Comparison of ENCODE assay signal across 12 cellular contexts in the genomic region with DNA sequence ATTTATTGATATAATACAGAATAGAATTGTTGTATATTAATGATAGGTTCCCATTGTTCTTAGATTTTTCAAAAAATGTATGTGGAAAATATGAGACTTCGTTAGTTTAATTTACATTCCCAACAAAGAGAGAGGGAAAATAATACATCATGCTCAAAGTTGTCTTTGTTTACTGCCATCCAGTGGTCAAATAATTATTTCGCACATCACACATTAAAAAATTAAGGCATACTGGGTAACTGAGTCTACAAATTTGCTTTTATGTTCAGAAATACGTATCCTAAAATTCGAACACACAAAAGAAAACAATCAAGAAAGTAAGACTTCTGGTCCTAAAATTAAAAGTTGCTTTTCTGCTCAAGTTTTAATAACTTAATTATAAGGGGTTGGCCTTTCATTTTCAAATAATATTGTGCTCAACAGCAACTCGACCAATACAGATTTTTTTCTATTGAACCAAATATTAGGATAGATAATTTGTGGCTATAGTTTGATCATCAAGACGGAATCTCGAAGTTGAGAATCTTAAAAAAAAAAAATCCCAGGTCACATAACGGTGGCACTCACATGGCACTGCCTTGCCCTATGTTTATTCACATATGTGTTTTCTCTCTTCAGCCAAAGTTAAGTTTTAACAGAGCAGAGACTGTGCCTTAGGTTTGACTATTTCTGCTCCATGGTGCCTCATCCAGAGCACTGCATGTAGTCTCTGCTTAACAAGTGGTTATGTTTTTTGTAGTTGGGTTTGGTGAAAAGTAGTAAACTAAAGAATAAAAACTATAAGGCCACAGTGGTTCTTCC. TPM values are rescaled to one million over a fixed set of nuclear protein-coding genes. Genes with fewer than 3 reads are reported as not detected.
DNase-seq lines count a peak whose midpoint lies in the region; FAIRE-seq and TF ChIP-seq lines count a peak whose summit lies in the region.
"Had no signal": no experiment of that assay in that cellular context is flagged by ENCODE, and none has a peak within 500 bp of the region (broad histone marks: within the 10 kb centered on the region; RNA-seq: fewer than 3 reads in every experiment).

No MANE protein-coding gene starts in this region.

- H3K4me1 ChIP-seq in OCI-LY3 (ENCODE audit: low read length), result no peaks in the 10 kb centered on the region
- H3K4me1 ChIP-seq in CD8-positive, alpha-beta memory T cell (ENCODE audit: insufficient read depth, low read length), result no peaks in the 10 kb centered on the region
- H3K4me1 ChIP-seq: uterus had no signal

- CTCF ChIA-PET in CD8-positive, alpha-beta memory T cell (lab: Charles Lee), result no interaction called here

- no peaks in the 10 kb centered on the region for H4K20me1 ChIP-seq in OCI-LY3 (ENCODE audit: insufficient read depth, low read length)

- H3K9ac ChIP-seq in OCI-LY3 (ENCODE audit: low read length), result no peak overlapping the region

- H3K79me2 ChIP-seq in OCI-LY3 (ENCODE audit: low read length), result no peaks in the 10 kb centered on the region

- TF ChIP-seq CTCF in OCI-LY3 (IDR thresholded peaks at IDR 0.05; ENCODE audit: low read depth, low read length) (peak; percentile 59), fibroblast of mammary gland (conservative IDR thresholded peaks at IDR 0.05; ENCODE audit: control insufficient read depth, insufficient read depth, low read depth, low read length) (peak; percentile 41)

- H3K4me2 ChIP-seq in OCI-LY3 (ENCODE audit: low read length), result 0 out of 2 replicates have a peak overlapping the region, but pooled peaks have one; percentile 17

- FAIRE-seq in A204.1 (lab: Jason Lieb, UNC), result peak; percentile 49

- H3K4me1 Mint-ChIP-seq in CD8-positive, alpha-beta memory T cell, result peaks cover 8 to 12% (median 11%) of the 10 kb centered on the region in 3 donors
- H3K4me1 Mint-ChIP-seq: activated naive CD8-positive, alpha-beta T cell treated with anti-CD3 and anti-CD28 coated beads, Interleukin-2, amount 50 U/mL, for 24 hours had no signal

- DNase-seq in GM03348 (ENCODE audit: low spot score) (peak; percentile 13), fibroblast of mammary gland (ENCODE audit: low read depth) (peak; percentile 39), NCI-H345 treated with DMSO at 0.1 percent for 48 hours (lab: John Stamatoyannopoulos, UW; ENCODE audit: unreplicated experiment) (no peak), DMS79 (lab: John Stamatoyannopoulos, UW) (no peak)
- no peak for DNase-seq in stimulated activated CD4-positive, alpha-beta T cell treated with anti-CD3 and anti-CD28 coated beads, Interleukin-2, amount 100 ng/mL, for 24 hours
- no peak for DNase-seq in CD8-positive, alpha-beta memory T cell
- DNase-seq: activated naive CD8-positive, alpha-beta T cell treated with anti-CD3 and anti-CD28 coated beads, Interleukin-2, amount 50 U/mL, for 24 hours; islet precursor cell; uterus had no signal

- no peaks in the 10 kb centered on the region for H3K9me3 ChIP-seq in OCI-LY3 (ENCODE audit: insufficient read depth, low read length)
- no peaks in the 10 kb centered on the region for H3K9me3 ChIP-seq in CD8-positive, alpha-beta memory T cell (ENCODE audit: low read length)
- H3K9me3 ChIP-seq: uterus had no signal

- no peaks in the 10 kb centered on the region for H3K36me3 ChIP-seq in OCI-LY3 (replicated peaks; ENCODE audit: low read depth, low read length)
- H3K36me3 ChIP-seq in CD8-positive, alpha-beta memory T cell (ENCODE audit: insufficient read depth, low read length), result no peaks in the 10 kb centered on the region
- H3K36me3 ChIP-seq: uterus had no signal

- H3K36me3 Mint-ChIP-seq in CD8-positive, alpha-beta memory T cell, result peaks cover 0 to 1% (median 0%) of the 10 kb centered on the region in 3 donors
- H3K36me3 Mint-ChIP-seq: IgD-negative memory B cell had no signal

- 0 out of 2 replicates have a peak, but pooled peaks cover 7% of the 10 kb centered on the region for H3K27me3 ChIP-seq in OCI-LY3 (ENCODE audit: low read depth, low read length)
- no peaks in the 10 kb centered on the region for H3K27me3 ChIP-seq in CD8-positive, alpha-beta memory T cell (ENCODE audit: insufficient read depth, low read length, poor library complexity, severe bottlenecking)
- H3K27me3 ChIP-seq: uterus had no signal

- no peak overlapping the region for H3K4me3 Mint-ChIP-seq in CD8-positive, alpha-beta memory T cell
- H3K4me3 Mint-ChIP-seq: activated naive CD8-positive, alpha-beta T cell treated with anti-CD3 and anti-CD28 coated beads, Interleukin-2, amount 50 U/mL, for 24 hours had no signal

- no peak overlapping the region for H3K4me3 ChIP-seq in OCI-LY3 (ENCODE audit: low read length)
- no peak overlapping the region for H3K4me3 ChIP-seq in fibroblast of mammary gland (ENCODE audit: control insufficient read depth, low read depth, low read length)
- no peak overlapping the region for H3K4me3 ChIP-seq in CD8-positive, alpha-beta memory T cell (ENCODE audit: low read length)
- H3K4me3 ChIP-seq: uterus had no signal

- peak overlapping the region; percentile 30; the same call in 1 of the 2 replicates for H2AFZ ChIP-seq in OCI-LY3 (ENCODE audit: low read depth, low read length)

- POLR2A ChIA-PET in CD8-positive, alpha-beta memory T cell (lab: Charles Lee), result no interaction called here

- H3K9me3 Mint-ChIP-seq in CD8-positive, alpha-beta memory T cell, result no peaks in the 10 kb centered on the region
- H3K9me3 Mint-ChIP-seq: activated naive CD8-positive, alpha-beta T cell treated with anti-CD3 and anti-CD28 coated beads, Interleukin-2, amount 50 U/mL, for 24 hours; IgD-negative memory B cell had no signal

- no peak overlapping the region for H3K27ac Mint-ChIP-seq in CD8-positive, alpha-beta memory T cell
- H3K27ac Mint-ChIP-seq: activated naive CD8-positive, alpha-beta T cell treated with anti-CD3 and anti-CD28 coated beads, Interleukin-2, amount 50 U/mL, for 24 hours; IgD-negative memory B cell had no signal

- no peaks in the 10 kb centered on the region for H3K27me3 Mint-ChIP-seq in CD8-positive, alpha-beta memory T cell
- H3K27me3 Mint-ChIP-seq: activated naive CD8-positive, alpha-beta T cell treated with anti-CD3 and anti-CD28 coated beads, Interleukin-2, amount 50 U/mL, for 24 hours; IgD-negative memory B cell had no signal

- no peak overlapping the region for H3K27ac ChIP-seq in OCI-LY3 (ENCODE audit: low read length)
- H3K27ac ChIP-seq in CD8-positive, alpha-beta memory T cell (ENCODE audit: low read depth, low read length), result no peak overlapping the region
- H3K27ac ChIP-seq: uterus had no signal

RNA-seq across cellular contexts. Expression of gene PDGFD, which starts 12.3 kb away (rescaled TPM):
- total RNA-seq in CD8-positive, alpha-beta memory T cell, result under 1 TPM; 0.15 to 0.29 TPM
- 8.1 TPM for polyA plus RNA-seq in CD8-positive, alpha-beta memory T cell

Comparison
In these comparisons a context has a peak if more than half of its experiments do, and no peak if none do; other contexts are left out.
1. DNase-seq: peak in GM03348 (single experiment) and fibroblast of mammary gland (single experiment); none in stimulated activated CD4-positive, alpha-beta T cell treated with anti-CD3 and anti-CD28 coated beads, Interleukin-2, amount 100 ng/mL, for 24 hours (0 of 2), NCI-H345 treated with DMSO at 0.1 percent for 48 hours (single experiment), CD8-positive, alpha-beta memory T cell (0 of 5) and DMS79 (single experiment).